ENCODE assay signal across 8 cellular contexts in the genomic region with DNA sequence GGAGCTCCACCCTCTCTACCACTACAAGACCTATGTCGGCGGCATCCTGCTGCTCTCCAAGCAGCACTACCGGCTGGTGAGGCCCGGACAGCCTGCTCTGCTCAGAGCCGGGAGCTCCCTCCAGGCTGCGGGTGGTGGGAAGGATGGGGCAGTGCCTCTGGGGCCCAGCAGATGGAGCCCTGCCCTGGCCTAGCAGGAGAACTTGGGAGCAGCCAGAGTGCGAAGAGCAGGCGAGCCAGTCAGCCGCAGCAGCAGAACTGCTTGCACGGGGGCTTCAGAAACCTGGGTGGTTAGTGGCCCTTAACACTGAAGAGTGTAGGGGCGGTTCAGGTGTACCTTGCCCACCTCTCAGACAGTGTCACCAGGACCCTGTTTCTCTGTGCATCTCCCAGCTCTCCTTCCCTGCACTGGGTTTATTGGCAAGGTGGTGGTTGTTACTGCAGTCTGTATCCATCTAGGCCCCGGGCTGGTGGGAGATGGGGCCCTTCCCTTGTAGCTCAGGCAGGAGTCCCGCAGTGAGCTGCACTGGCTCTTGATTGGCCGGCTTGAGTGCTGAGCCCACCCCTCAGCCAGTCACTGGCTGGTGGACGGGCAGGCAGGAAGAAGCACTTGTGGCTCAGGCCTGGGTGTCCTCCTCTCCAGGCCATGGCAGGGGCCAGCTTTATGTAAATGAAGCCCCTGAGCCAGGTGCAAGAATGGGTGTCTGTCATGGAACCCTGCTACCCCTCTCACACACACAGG. TPM values are rescaled to one million over a fixed set of nuclear protein-coding genes. Genes with fewer than 3 reads are reported as not detected.
A peak's percentile ranks its signal among the peaks of the same experiment; 100 is the strongest.
DNase-seq lines count a peak whose midpoint lies in the region; TF ChIP-seq lines count a peak whose summit lies in the region.

No MANE protein-coding gene starts in this region.

- peak; percentile 91 for TF ChIP-seq CTCF in LNCAP (IDR thresholded peaks at IDR 0.05)
- TF ChIP-seq CTCF in type B pancreatic cell (conservative IDR thresholded peaks at IDR 0.05): peak; percentile 92

- no peaks in the 10 kb centered on the region for H3K27me3 Mint-ChIP-seq in type B pancreatic cell

- peaks cover 13% of the 10 kb centered on the region for H3K4me1 Mint-ChIP-seq in type B pancreatic cell (ENCODE audit: unreplicated experiment)

- H3K4me3 Mint-ChIP-seq in type B pancreatic cell: no peak overlapping the region

- DNase-seq in activated gamma-delta T cell treated with Interleukin-2 at 50 U/mL for 16 hours (peak; percentile 35), activated gamma-delta T cell (lab: John Stamatoyannopoulos, UW) (no peak), RPMI7951 (ENCODE audit: low read depth) (peak; percentile 56), fibroblast of the conjunctiva (ENCODE audit: low read depth) (peak; percentile 81), non-pigmented ciliary epithelial cell (ENCODE audit: low read depth) (peak; percentile 60), type B pancreatic cell (ENCODE audit: extremely low spot score, unreplicated experiment) (peak; percentile 86)
- peak; percentile 29 to 42 for DNase-seq in activated T-helper 1 cell treated with anti-CD3 and anti-CD28 coated beads, Interleukin-2, amount 50 U/mL, for 16 hours (ENCODE audit: low read depth in 1 of 2, low spot score in 1 of 2)

- H3K9me3 Mint-ChIP-seq in type B pancreatic cell: no peaks in the 10 kb centered on the region

- H3K27ac Mint-ChIP-seq in type B pancreatic cell: no peak overlapping the region

- peaks cover 8% of the 10 kb centered on the region for H3K36me3 Mint-ChIP-seq in type B pancreatic cell

RNA-seq across cellular contexts. Expression of gene B4GALT7, which starts 7.7 kb away (rescaled TPM):
- 12.6 and 17.7 TPM in 2 replicates for total RNA-seq in RPMI7951 (2014; rRNA removed; shearing (Covaris generic))
- 30.9 and 31.0 TPM in 2 replicates for total RNA-seq in type B pancreatic cell (ENCODE audit: low replicate concordance)

RNA-seq across cellular contexts. Expression of gene TMED9, which starts 15.6 kb away (rescaled TPM):
- total RNA-seq in RPMI7951 (2014; rRNA removed; shearing (Covaris generic)): 62.2 and 104 TPM in 2 replicates
- total RNA-seq in type B pancreatic cell (ENCODE audit: low replicate concordance): 161 and 225 TPM in 2 replicates

RNA-seq across cellular contexts. Expression of gene FAM193B, which starts 53.3 kb away (rescaled TPM):
- total RNA-seq in RPMI7951 (2014; rRNA removed; shearing (Covaris generic)): 11.6 and 11.8 TPM in 2 replicates
- total RNA-seq in type B pancreatic cell (ENCODE audit: low replicate concordance): 83.1 and 103 TPM in 2 replicates
